8 cellular contexts compared by ENCODE assay signal in genomic region chr19:18522124-18522861, GRCh38. TPM values are rescaled to one million over a fixed set of nuclear protein-coding genes. Genes with fewer than 3 reads are reported as not detected.
DNase-seq lines count a peak whose midpoint lies in the region; TF ChIP-seq lines count a peak whose summit lies in the region.

No MANE protein-coding gene starts in this region.

- no peaks in the 10 kb centered on the region for H3K9me3 ChIP-seq in suprapubic skin

- DNase-seq in GM04504 (ENCODE audit: low read depth) (peak; percentile 100), HFFc6 (peak; percentile 100), NAMALWA (ENCODE audit: low spot score) (peak; percentile 100), SK-MEL-5 (ENCODE audit: low read depth, low spot score) (peak; percentile 99), globus pallidus (ENCODE audit: low spot score) (peak; percentile 100), nucleus accumbens (lab: John Stamatoyannopoulos, UW) (peak; percentile 78 to 100 (median 100)), suprapubic skin (ENCODE audit: low spot score in 2 of 2) (peak; percentile 100)
- peak; percentile 100 for DNase-seq in activated naive CD4-positive, alpha-beta T cell treated with anti-CD3 and anti-CD28 coated beads, Interleukin-2, amount 10 ng/mL, durations not matched to agents 7 days and 5 days

- 5% methylated on average over 24 of the region's 51 CpGs for WGBS in suprapubic skin

- peaks cover 19% of the 10 kb centered on the region for H3K4me1 Mint-ChIP-seq in HFFc6 (ENCODE audit: low read depth)
- H3K4me1 Mint-ChIP-seq in activated naive CD4-positive, alpha-beta T cell treated with anti-CD3 and anti-CD28 coated beads, Interleukin-2, amount 10 ng/mL, durations not matched to agents 7 days and 5 days: peaks cover 26% of the 10 kb centered on the region

- peaks cover 2% of the 10 kb centered on the region; the same call in 1 of the 2 replicates for H3K27me3 Mint-ChIP-seq in HFFc6 (ENCODE audit: insufficient read depth)
- H3K27me3 Mint-ChIP-seq in activated naive CD4-positive, alpha-beta T cell treated with anti-CD3 and anti-CD28 coated beads, Interleukin-2, amount 10 ng/mL, durations not matched to agents 7 days and 5 days: no peaks in the 10 kb centered on the region

- peak overlapping the region; percentile 99 for H3K27ac ChIP-seq in suprapubic skin

- TF ChIP-seq POLR2A in suprapubic skin (IDR thresholded peaks at IDR 0.05): no peak

- H3K36me3 Mint-ChIP-seq in HFFc6 (ENCODE audit: low read depth): peaks cover 7% of the 10 kb centered on the region
- H3K36me3 Mint-ChIP-seq in activated naive CD4-positive, alpha-beta T cell treated with anti-CD3 and anti-CD28 coated beads, Interleukin-2, amount 10 ng/mL, durations not matched to agents 7 days and 5 days: peaks cover 6% of the 10 kb centered on the region

- H3K27ac Mint-ChIP-seq in HFFc6: peak overlapping the region; percentile 95
- H3K27ac Mint-ChIP-seq in activated naive CD4-positive, alpha-beta T cell treated with anti-CD3 and anti-CD28 coated beads, Interleukin-2, amount 10 ng/mL, durations not matched to agents 7 days and 5 days: peak overlapping the region; percentile 89

- peak overlapping the region; percentile 100 for H3K4me3 ChIP-seq in suprapubic skin

- peak overlapping the region; percentile 92 for H3K4me3 Mint-ChIP-seq in HFFc6
- peak overlapping the region; percentile 98 for H3K4me3 Mint-ChIP-seq in activated naive CD4-positive, alpha-beta T cell treated with anti-CD3 and anti-CD28 coated beads, Interleukin-2, amount 10 ng/mL, durations not matched to agents 7 days and 5 days

- H3K27me3 ChIP-seq in suprapubic skin: no peaks in the 10 kb centered on the region

- CTCF ChIA-PET in activated naive CD4-positive, alpha-beta T cell treated with anti-CD3 and anti-CD28 coated beads, Interleukin-2, amount 10 ng/mL, durations not matched to agents 7 days and 5 days (lab: Charles Lee): interaction anchor here (1.1 to 5.0 kb wide), 9 partner anchors 16 to 66 kb away, joined by 3 to 32 read pairs (median 17); partner anchors contain the start of genes REX1BD and UBA52

- TF ChIP-seq EP300 in suprapubic skin (IDR thresholded peaks at IDR 0.05): no peak

- H3K9me3 Mint-ChIP-seq in HFFc6: no peaks in the 10 kb centered on the region
- no peaks in the 10 kb centered on the region for H3K9me3 Mint-ChIP-seq in activated naive CD4-positive, alpha-beta T cell treated with anti-CD3 and anti-CD28 coated beads, Interleukin-2, amount 10 ng/mL, durations not matched to agents 7 days and 5 days

- peaks cover 30% of the 10 kb centered on the region for H3K4me1 ChIP-seq in suprapubic skin

- TF ChIP-seq CTCF in HFFc6 (IDR thresholded peaks at IDR 0.05): no peak; the same call in 1 of the 2 replicates
- TF ChIP-seq CTCF in suprapubic skin (IDR thresholded peaks at IDR 0.05): peak in 1 of 2 donors; percentile 24

- in situ Hi-C loops in SK-MEL-5 (cut with HindIII; ENCODE audit: low pct_unique_long_range_greater_than_20kb, low sequenced_read_pairs): no loop called here

- no peaks in the 10 kb centered on the region for H3K36me3 ChIP-seq in suprapubic skin

RNA-seq across cellular contexts. Expression of gene ELL, which starts 0.4 kb away (rescaled TPM):
- total RNA-seq in HFFc6 (2021; fragmentation: NEBNext Ultra II Directional; extraction: Animal tissue kit (Norgen Biotek cat#: 25700)): 10 to 100 TPM; 15.7 to 17.8 (median 16.4) TPM
- total RNA-seq in SK-MEL-5 (2014; rRNA removed; shearing (Covaris generic)): 4.0 and 4.7 TPM in 2 replicates
- polyA plus RNA-seq in SK-MEL-5 (2015; cell fraction: cytosol; rRNA removed): 10.0 and 10.9 TPM in 2 replicates
- polyA plus RNA-seq in SK-MEL-5 (2015; cell fraction: nucleus; rRNA removed): 4.9 and 10.1 TPM in 2 replicates
- 10 to 100 TPM; 27.0 to 59.5 (median 36.9) TPM for total RNA-seq in suprapubic skin

RNA-seq across cellular contexts. Expression of gene FKBP8, which starts 21.1 kb away (rescaled TPM):
- 100 to 1,000 TPM; 229 to 284 (median 241) TPM for total RNA-seq in HFFc6 (2021; fragmentation: NEBNext Ultra II Directional; extraction: Animal tissue kit (Norgen Biotek cat#: 25700))
- 151 and 174 TPM in 2 replicates for total RNA-seq in SK-MEL-5 (2014; rRNA removed; shearing (Covaris generic))
- polyA plus RNA-seq in SK-MEL-5 (2015; cell fraction: cytosol; rRNA removed): 265 and 331 TPM in 2 replicates
- 77.7 and 113 TPM in 2 replicates for polyA plus RNA-seq in SK-MEL-5 (2015; cell fraction: nucleus; rRNA removed)
- total RNA-seq in suprapubic skin: 100 to 1,000 TPM; 194 to 217 (median 203) TPM

RNA-seq across cellular contexts. Expression of gene KXD1, which starts 35.4 kb away (rescaled TPM):
- 100 to 1,000 TPM; 109 to 123 (median 115) TPM for total RNA-seq in HFFc6 (2021; fragmentation: NEBNext Ultra II Directional; extraction: Animal tissue kit (Norgen Biotek cat#: 25700))
- 70.6 and 74.1 TPM in 2 replicates for total RNA-seq in SK-MEL-5 (2014; rRNA removed; shearing (Covaris generic))
- polyA plus RNA-seq in SK-MEL-5 (2015; cell fraction: cytosol; rRNA removed): 100.0 and 105 TPM in 2 replicates
- 145 and 161 TPM in 2 replicates for polyA plus RNA-seq in SK-MEL-5 (2015; cell fraction: nucleus; rRNA removed)
- total RNA-seq in suprapubic skin: 100 to 1,000 TPM in 1 of 4 donors, 10 to 100 TPM in 3; 72.4 to 107 (median 89.4) TPM

RNA-seq across cellular contexts. Expression of gene UBA52, which starts 49.4 kb away (rescaled TPM):
- total RNA-seq in HFFc6 (2021; fragmentation: NEBNext Ultra II Directional; extraction: Animal tissue kit (Norgen Biotek cat#: 25700)): 1,000 to 10,000 TPM; 1,140 to 1,305 (median 1,270) TPM
- 1,284 and 1,363 TPM in 2 replicates for total RNA-seq in SK-MEL-5 (2014; rRNA removed; shearing (Covaris generic))
- polyA plus RNA-seq in SK-MEL-5 (2015; cell fraction: cytosol; rRNA removed): 1,054 and 1,507 TPM in 2 replicates
- 198 and 202 TPM in 2 replicates for polyA plus RNA-seq in SK-MEL-5 (2015; cell fraction: nucleus; rRNA removed)
- total RNA-seq in suprapubic skin: 1,000 to 10,000 TPM in 1 of 4 donors, 100 to 1,000 TPM in 3; 405 to 1,087 (median 865) TPM

Comparison
In these comparisons a context has a peak if more than half of its experiments do, and no peak if none do; other contexts are left out.
1. Peak in every context shown above with its lines: DNase-seq, H3K4me3 ChIP-seq and H3K27ac ChIP-seq.